In the genomic region with DNA sequence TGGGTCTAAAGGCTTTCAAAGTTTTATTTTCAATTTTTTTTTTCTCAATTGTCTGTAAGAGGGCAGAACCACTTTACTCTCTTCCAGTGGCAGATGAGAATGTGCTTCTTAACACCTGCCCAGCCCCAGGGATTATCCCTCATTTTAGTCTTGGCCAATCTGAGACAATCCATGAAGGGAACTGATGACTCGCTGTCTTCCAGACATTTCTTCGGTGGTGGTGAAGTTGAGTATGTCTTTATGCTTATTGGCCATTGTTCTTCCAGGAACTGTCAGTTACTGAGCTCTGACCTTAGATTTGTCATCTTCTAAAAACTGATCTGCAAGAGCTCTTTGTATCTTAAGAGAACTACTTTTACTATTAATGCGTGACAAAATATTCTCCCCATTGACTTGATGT, we compare ENCODE assay signal across 16 cellular contexts.
DNase-seq lines count a peak whose midpoint lies in the region; ATAC-seq and TF ChIP-seq lines count a peak whose summit lies in the region.
"Had no signal": no experiment of that assay in that cellular context is flagged by ENCODE, and none has a peak within 500 bp of the region (broad histone marks: within the 10 kb centered on the region; RNA-seq: fewer than 3 reads in every experiment).

No MANE protein-coding gene starts in this region.

- DNase-seq in MCF 10A (ENCODE audit: unreplicated experiment) (peak; percentile 40), breast epithelium (ENCODE audit: low spot score in 2 of 2) (no peak), mammary epithelial cell (peak; percentile 27), foreskin fibroblast (peak; percentile 21 to 40), OCI-M2 (lab: John Stamatoyannopoulos, UW; ENCODE audit: unreplicated experiment) (no peak), CD1c-positive myeloid dendritic cell (ENCODE audit: extremely low spot score) (no peak), UCSD-AML1 (lab: John Stamatoyannopoulos, UW; ENCODE audit: unreplicated experiment) (no peak)
- DNase-seq: MM.1S, NCI-H1092 treated with DMSO at 0.1 percent for 48 hours, NCI-H2081 treated with DMSO at 0.1 percent for 48 hours, NCI-H510A treated with DMSO at 0.1 percent for 48 hours, Right ventricle myocardium superior had no signal

- H3K27me3 ChIP-seq in breast epithelium = no peaks in the 10 kb centered on the region
- H3K27me3 ChIP-seq in mammary epithelial cell (ENCODE audit: insufficient read depth, low read length) = no peaks in the 10 kb centered on the region

- intact Hi-C loops in MCF 10A (cut with micrococcal nuclease) = no loop called here
- intact Hi-C loops in breast epithelium (cut with DNase I; ENCODE audit: low total_unique reads) = no loop called here
- intact Hi-C loops in mammary epithelial cell (cut with micrococcal nuclease) = no loop called here

- peaks cover 6% of the 10 kb centered on the region for H3K4me1 Mint-ChIP-seq in MCF 10A (ENCODE audit: insufficient read depth, unreplicated experiment)

- no TSS peak for BruUV-seq in MCF 10A (replicated peaks; lab: Mats Ljungman, UMichigan)
- BruUV-seq in mammary epithelial cell (replicated peaks; lab: Mats Ljungman, UMichigan) = no TSS peak

- no peak for ATAC-seq in GM18909 (IDR thresholded peaks at IDR 0.05; ENCODE audit: poor library complexity, unreplicated experiment)
- ATAC-seq: Panc1 had no signal

- H3K4me3 Mint-ChIP-seq in MCF 10A (ENCODE audit: unreplicated experiment) = no peak overlapping the region

- H3K36me3 ChIP-seq in breast epithelium (no peaks in the 10 kb centered on the region), mammary epithelial cell (ENCODE audit: insufficient read depth, low read length) (no peaks in the 10 kb centered on the region)
- H3K36me3 ChIP-seq: BLaER1 had no signal

- CTCF ChIA-PET in MCF 10A (lab: Yijun Ruan, JAX) (interaction anchor here (0.6 to 1.0 kb wide), 4 partner anchors 10 to 392 kb away, joined by 3 to 6 read pairs (median 4); no protein-coding TSS in a partner anchor), mammary epithelial cell (lab: Charles Lee; ENCODE audit: low non-redundant PET) (no interaction called here)

- no peak for TF ChIP-seq POLR2A in breast epithelium (IDR thresholded peaks at IDR 0.05)

- no peak overlapping the region for H3K27ac ChIP-seq in breast epithelium
- no peak overlapping the region for H3K27ac ChIP-seq in mammary epithelial cell (ENCODE audit: insufficient read depth, low read depth, low read length)
- H3K27ac ChIP-seq: BLaER1, KMS-11 had no signal

- no peaks in the 10 kb centered on the region for H4K20me1 ChIP-seq in mammary epithelial cell (ENCODE audit: insufficient read depth, low read length)

- WGBS in mammary epithelial cell (ENCODE audit: low coverage, missing lambda C conversion rate) = 93% methylated on average over 3 of the region's 3 CpGs

- no peak overlapping the region for H2AFZ ChIP-seq in mammary epithelial cell (ENCODE audit: low read depth, low read length)

- in situ Hi-C loops in mammary epithelial cell (cut with MboI; ENCODE audit: low sequenced_read_pairs in 2 of 2) = no loop called here

- no peaks in the 10 kb centered on the region for H3K4me1 ChIP-seq in breast epithelium
- peaks cover 8% of the 10 kb centered on the region for H3K4me1 ChIP-seq in mammary epithelial cell (ENCODE audit: insufficient read depth, low read length)

- no peaks in the 10 kb centered on the region for H3K27me3 Mint-ChIP-seq in MCF 10A (ENCODE audit: insufficient read depth, unreplicated experiment)

- no peak overlapping the region for H3K9ac ChIP-seq in mammary epithelial cell (ENCODE audit: insufficient read depth, low read length)
- H3K9ac ChIP-seq: BLaER1, KMS-11 had no signal

- no peak overlapping the region for H3K4me2 ChIP-seq in mammary epithelial cell (ENCODE audit: insufficient read depth, low read depth, low read length)
- H3K4me2 ChIP-seq: BLaER1, KMS-11 had no signal

- no peaks in the 10 kb centered on the region for H3K9me3 Mint-ChIP-seq in MCF 10A (ENCODE audit: unreplicated experiment)

- TF ChIP-seq CTCF in MCF 10A (IDR thresholded peaks at IDR 0.05; ENCODE audit: unreplicated experiment) (no peak), breast epithelium (IDR thresholded peaks at IDR 0.05) (no peak), mammary epithelial cell (conservative IDR thresholded peaks at IDR 0.05 in 1 of 2, IDR thresholded peaks at IDR 0.05 in 1 of 2; ENCODE audit: extremely low read depth in 1 of 2, insufficient read depth in 1 of 2, low read depth in 1 of 2, low read length in 2 of 2) (no peak), foreskin fibroblast (IDR thresholded peaks at IDR 0.05; ENCODE audit: low read depth, low read length) (no peak)

- no peaks in the 10 kb centered on the region for H3K9me3 ChIP-seq in breast epithelium
- H3K9me3 ChIP-seq in mammary epithelial cell (replicated peaks; ENCODE audit: insufficient read depth, low read length) = no peaks in the 10 kb centered on the region
- H3K9me3 ChIP-seq: BLaER1 had no signal

- no peaks in the 10 kb centered on the region for H3K36me3 Mint-ChIP-seq in MCF 10A (ENCODE audit: insufficient read depth, unreplicated experiment)

- POLR2A ChIA-PET in MCF 10A (lab: Yijun Ruan, JAX) = no interaction called here

- H3K79me2 ChIP-seq in mammary epithelial cell (ENCODE audit: insufficient read depth, low read length) = no peaks in the 10 kb centered on the region

- no peak overlapping the region for H3K27ac Mint-ChIP-seq in MCF 10A (ENCODE audit: low read depth, unreplicated experiment)

- dilution Hi-C loops in mammary epithelial cell (cut with HindIII; ENCODE audit: low sequenced_read_pairs) = no loop called here

- H3K4me3 ChIP-seq in breast epithelium = no peak overlapping the region
- no peak overlapping the region for H3K4me3 ChIP-seq in mammary epithelial cell (replicated peaks in 1 of 3; ENCODE audit: insufficient read depth in 1 of 3, low read depth in 2 of 3, low read length in 3 of 3)
- H3K4me3 ChIP-seq in foreskin fibroblast (ENCODE audit: low read depth in 1 of 2, low read length in 2 of 2) = no peak overlapping the region
- H3K4me3 ChIP-seq: BLaER1 had no signal

Comparison
In these comparisons a context has a peak if more than half of its experiments do, and no peak if none do; other contexts are left out.
1. DNase-seq: peak in MCF 10A (single experiment), mammary epithelial cell (single experiment) and foreskin fibroblast (2 of 2); none in breast epithelium (0 of 2), OCI-M2 (single experiment), CD1c-positive myeloid dendritic cell (single experiment) and UCSD-AML1 (single experiment).